8 cellular contexts compared by ENCODE assay signal in genomic region chr3:129195731-129196256, GRCh38. TPM values are rescaled to one million over a fixed set of nuclear protein-coding genes. Genes with fewer than 3 reads are reported as not detected.
DNase-seq lines count a peak whose midpoint lies in the region; ATAC-seq lines count a peak whose summit lies in the region.

No MANE protein-coding gene starts in this region.

- no peak for ATAC-seq in GM19035 (IDR thresholded peaks at IDR 0.05; ENCODE audit: unreplicated experiment)

- H3K27me3 ChIP-seq in SJSA1 (replicated peaks), result no peaks in the 10 kb centered on the region

- no peaks in the 10 kb centered on the region for H3K36me3 ChIP-seq in SJSA1

- peak overlapping the region; percentile 44 for H3K27ac ChIP-seq in SJSA1

- H3K4me3 ChIP-seq in SJSA1, result no peak overlapping the region

- peaks cover 18% of the 10 kb centered on the region for H3K4me1 ChIP-seq in SJSA1 (replicated peaks)

- peak; percentile 18 for DNase-seq in GF-D8 (lab: John Stamatoyannopoulos, UW)
- peak; percentile 70 to 71 for DNase-seq in SJSA1 (ENCODE audit: low read depth in 1 of 2, low spot score in 2 of 2)
- peak; percentile 92 for DNase-seq in fibroblast of gingiva (ENCODE audit: low read depth)
- peak; percentile 87 for DNase-seq in non-pigmented ciliary epithelial cell (ENCODE audit: low read depth)
- DNase-seq in KG1 (lab: John Stamatoyannopoulos, UW), result no peak
- DNase-seq in GM19238 (ENCODE audit: insufficient read length, low spot score), result no peak
- no peak for DNase-seq in activated T-cell treated with anti-CD3 and anti-CD28 coated beads, Interleukin-2, amount 50 U/mL, for 1 hour

- H3K9me3 ChIP-seq in SJSA1 (replicated peaks), result no peaks in the 10 kb centered on the region

RNA-seq across cellular contexts. Expression of gene CNBP, which starts 12.1 kb away (rescaled TPM):
- 215 and 258 TPM in 2 replicates for total RNA-seq in SJSA1 (2014; rRNA removed; shearing (Covaris generic))

RNA-seq across cellular contexts. Expression of gene ISY1, which starts 34.9 kb away (rescaled TPM):
- 40.5 and 57.3 TPM in 2 replicates for total RNA-seq in SJSA1 (2014; rRNA removed; shearing (Covaris generic))

RNA-seq across cellular contexts. Expression of gene COPG1, which starts 53.6 kb away (rescaled TPM):
- total RNA-seq in SJSA1 (2014; rRNA removed; shearing (Covaris generic)), result 191 and 235 TPM in 2 replicates

Comparison
In these comparisons a context has a peak if more than half of its experiments do, and no peak if none do; other contexts are left out.
1. DNase-seq: peak in GF-D8 (single experiment), SJSA1 (2 of 2), fibroblast of gingiva (single experiment) and non-pigmented ciliary epithelial cell (single experiment); none in KG1 (single experiment), GM19238 (single experiment) and activated T-cell treated with anti-CD3 and anti-CD28 coated beads, Interleukin-2, amount 50 U/mL, for 1 hour (single experiment).